ENCODE assay signal across 13 cellular contexts in the genomic region with DNA sequence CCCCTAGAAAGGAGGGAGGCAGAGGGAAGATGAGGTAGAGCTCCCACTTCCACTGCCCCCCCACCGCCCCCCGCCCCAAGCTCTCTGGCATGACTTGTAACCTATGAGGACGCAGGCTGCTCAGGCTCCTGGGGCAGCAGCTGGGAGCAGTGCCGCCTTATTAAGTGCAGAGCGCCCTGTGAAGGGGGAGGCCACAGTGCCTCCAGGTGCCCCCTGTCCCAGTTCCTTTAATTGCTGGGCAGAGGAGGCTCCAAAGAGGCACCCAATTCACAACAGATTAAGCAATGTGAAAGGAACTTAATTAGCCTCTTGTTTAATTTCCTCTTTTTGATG. TPM values are rescaled to one million over a fixed set of nuclear protein-coding genes. Genes with fewer than 3 reads are reported as not detected.
DNase-seq lines count a peak whose midpoint lies in the region; ATAC-seq and TF ChIP-seq lines count a peak whose summit lies in the region.
"Had no signal": no experiment of that assay in that cellular context is flagged by ENCODE, and none has a peak within 500 bp of the region (broad histone marks: within the 10 kb centered on the region; RNA-seq: fewer than 3 reads in every experiment).

No MANE protein-coding gene starts in this region.

- TF ChIP-seq CTCF in cardiac muscle cell (IDR thresholded peaks at IDR 0.05; ENCODE audit: low read depth, low read length) (no peak), transverse colon (IDR thresholded peaks at IDR 0.05) (no peak)

- H2AFZ ChIP-seq in neuronal stem cell (ENCODE audit: low read length), result no peak overlapping the region

- H3K4ac ChIP-seq in neuronal stem cell (ENCODE audit: low read length), result no peak overlapping the region

- H3K4me2 ChIP-seq in neuronal stem cell (ENCODE audit: insufficient read depth, low read length, poor library complexity, severe bottlenecking), result no peak overlapping the region

- in situ Hi-C loops in transverse colon (cut with MboI; ENCODE audit: low pct_ligation_motif_present in 1 of 4, low pct_unique_long_range_greater_than_20kb in 1 of 4, low sequenced_read_pairs in 3 of 4), result no loop called here

- H3K27ac ChIP-seq in cardiac muscle cell, result peak overlapping the region; percentile 81
- no peak overlapping the region for H3K27ac ChIP-seq in right cardiac atrium (ENCODE audit: low read length)
- peak overlapping the region; percentile 19 for H3K27ac ChIP-seq in cingulate gyrus (ENCODE audit: low read depth, low read length)
- H3K27ac ChIP-seq in transverse colon, result peak overlapping the region; percentile 89 to 92 (median 90)
- no peak overlapping the region for H3K27ac ChIP-seq in neuronal stem cell (replicated peaks; ENCODE audit: low read length)

- intact Hi-C loops in right cardiac atrium (cut with DNase I) (loop anchor here in 1 of 4 donors (5.0 kb wide), 1 partner anchor 33 kb away; a partner anchor contains a TSS), transverse colon (cut with DNase I; ENCODE audit: low total_unique reads) (no loop called here)

- H3K18ac ChIP-seq in neuronal stem cell (ENCODE audit: low read length), result no peak overlapping the region

- no peak overlapping the region for H3K23ac ChIP-seq in neuronal stem cell (ENCODE audit: low read depth, low read length, poor library complexity)

- H3K4me3 ChIP-seq in cardiac muscle cell (no peak overlapping the region), right cardiac atrium (ENCODE audit: low read length) (no peak overlapping the region), transverse colon (no peak overlapping the region), neuronal stem cell (ENCODE audit: low read length in 2 of 2) (no peak overlapping the region)
- H3K4me3 ChIP-seq: esophagus muscularis mucosa, SK-N-MC had no signal

- no peak for TF ChIP-seq POLR2A in transverse colon (IDR thresholded peaks at IDR 0.05)

- no peak overlapping the region for H3K9ac ChIP-seq in neuronal stem cell (ENCODE audit: low read depth, low read length, poor library complexity)

- no peak overlapping the region for H2BK12ac ChIP-seq in neuronal stem cell (ENCODE audit: low read length)

- 65% methylated on average over 5 of the region's 5 CpGs for WGBS in right cardiac atrium
- 7% methylated on average over 5 of the region's 5 CpGs; no CpG with 5 or more reads in 1 of the 2 donors for WGBS in transverse colon (ENCODE audit: low coverage in 1 of 2), 2 donors
- no CpG with 5 or more reads among the region's 5 CpGs for WGBS in neuronal stem cell (ENCODE audit: extremely low coverage in 2 of 2, insufficient read length in 2 of 2, insufficient replicate concordance in 1 of 2), 2 donors

- no peak overlapping the region for H2BK5ac ChIP-seq in neuronal stem cell (ENCODE audit: low read length)

- H3K36me3 ChIP-seq in cardiac muscle cell (peaks cover 26% of the 10 kb centered on the region), transverse colon (peaks cover 0 to 26% (median 13%) of the 10 kb centered on the region in 4 donors), neuronal stem cell (replicated peaks in 1 of 2; ENCODE audit: control insufficient read depth in 2 of 2, insufficient read depth in 2 of 2, low read length in 2 of 2) (peaks cover 13 to 34% of the 10 kb centered on the region in 2 donors)

- H3K4me1 ChIP-seq in cardiac muscle cell (ENCODE audit: low read depth) (peaks cover 14% of the 10 kb centered on the region), right cardiac atrium (ENCODE audit: control insufficient read depth, insufficient read depth, low read length) (peaks cover 18% of the 10 kb centered on the region), transverse colon (peaks cover 40 to 79% (median 67%) of the 10 kb centered on the region in 4 donors), neuronal stem cell (ENCODE audit: control insufficient read depth in 2 of 2, insufficient read depth in 1 of 2, low read depth in 1 of 2, low read length in 2 of 2) (peaks cover 5 to 14% of the 10 kb centered on the region in 2 donors)

- no peak overlapping the region for H3K14ac ChIP-seq in neuronal stem cell (ENCODE audit: low read length)

- H3K9me3 ChIP-seq in cardiac muscle cell (ENCODE audit: low read depth) (no peaks in the 10 kb centered on the region), right cardiac atrium (ENCODE audit: control insufficient read depth, low read length) (no peaks in the 10 kb centered on the region), transverse colon (no peaks in the 10 kb centered on the region), neuronal stem cell (replicated peaks in 1 of 2; ENCODE audit: control insufficient read depth in 2 of 2, insufficient read depth in 1 of 2, low read depth in 1 of 2, low read length in 2 of 2) (no peaks in the 10 kb centered on the region)
- H3K9me3 ChIP-seq: esophagus muscularis mucosa had no signal

- H3K79me1 ChIP-seq in neuronal stem cell (ENCODE audit: low read depth, low read length), result no peaks in the 10 kb centered on the region

- no peak overlapping the region for H4K8ac ChIP-seq in neuronal stem cell (ENCODE audit: low read depth, low read length)

- no peaks in the 10 kb centered on the region for H3K27me3 ChIP-seq in cardiac muscle cell
- H3K27me3 ChIP-seq in right cardiac atrium (ENCODE audit: control insufficient read depth, insufficient read depth), result no peaks in the 10 kb centered on the region
- H3K27me3 ChIP-seq in transverse colon, result no peaks in the 10 kb centered on the region
- H3K27me3 ChIP-seq in neuronal stem cell (ENCODE audit: control insufficient read depth in 3 of 3, insufficient read depth in 3 of 3, low read depth in 1 of 3, low read length in 3 of 3), result no peaks in the 10 kb centered on the region
- H3K27me3 ChIP-seq: esophagus muscularis mucosa had no signal

- H2AK5ac ChIP-seq in neuronal stem cell (ENCODE audit: low read depth, low read length), result no peak overlapping the region

- no peak for DNase-seq in cardiac muscle cell (ENCODE audit: low read depth in 1 of 2, low spot score in 1 of 2)
- DNase-seq in right cardiac atrium, result no peak
- peak; percentile 48 to 81 for DNase-seq in NOMO-1 (lab: John Stamatoyannopoulos, UW; ENCODE audit: unreplicated experiment in 2 of 2)
- DNase-seq in transverse colon, result no peak
- no peak for DNase-seq in nucleus accumbens (lab: John Stamatoyannopoulos, UW)
- DNase-seq in neuronal stem cell (ENCODE audit: low spot score), result no peak
- DNase-seq: activated gamma-delta T cell treated with Interleukin-2 at 50 U/mL for 16 hours, KBM-7 had no signal

- no peak for ATAC-seq in right cardiac atrium
- ATAC-seq in HG03342 (IDR thresholded peaks at IDR 0.05; ENCODE audit: unreplicated experiment), result no peak

- no peak overlapping the region for H2BK15ac ChIP-seq in neuronal stem cell (ENCODE audit: low read length)

- no peak overlapping the region for H4K91ac ChIP-seq in neuronal stem cell (ENCODE audit: low read depth, low read length, poor library complexity)

- H2BK120ac ChIP-seq in neuronal stem cell (ENCODE audit: low read depth, low read length), result no peak overlapping the region

- no peak for TF ChIP-seq EP300 in transverse colon (IDR thresholded peaks at IDR 0.05; ENCODE audit: low read depth)

RNA-seq across cellular contexts. Expression of a gene that starts 2.9 kb away (rescaled TPM):
- total RNA-seq in cardiac muscle cell (0.33 TPM in 1 of 2 replicates, not detected in the other), right cardiac atrium (not detected), transverse colon (10 to 100 TPM in 1 of 4 donors, 1 to 10 TPM in 2, under 1 TPM in 1; 0.80 to 11.6 (median 2.5) TPM)
- polyA plus RNA-seq in cardiac muscle cell (0.74 TPM in 1 of 2 replicates, not detected in the other), right cardiac atrium (not detected)
- polyA plus RNA-seq in neuronal stem cell (2013, experiment 1 of 2), result not detected
- polyA plus RNA-seq in neuronal stem cell (2013, experiment 2 of 2), result not detected
- total RNA-seq: esophagus muscularis mucosa, kidney epithelial cell had no signal

RNA-seq across cellular contexts. Expression of a gene that starts 10.1 kb away (rescaled TPM):
- total RNA-seq in cardiac muscle cell (61.0 and 86.4 TPM in 2 replicates), right cardiac atrium (10 to 100 TPM; 24.0 to 29.3 (median 28.8) TPM), transverse colon (100 to 1,000 TPM in 2 of 4 donors, 10 to 100 TPM in 2; 76.2 to 158 (median 98.7) TPM)
- polyA plus RNA-seq in cardiac muscle cell (26.6 and 31.5 TPM in 2 replicates), right cardiac atrium (20.0 TPM)
- polyA plus RNA-seq in neuronal stem cell (2013, experiment 1 of 2), result 41.1 TPM
- polyA plus RNA-seq in neuronal stem cell (2013, experiment 2 of 2), result 42.2 TPM

RNA-seq across cellular contexts. Expression of a gene that starts 33.2 kb away (rescaled TPM):
- total RNA-seq in cardiac muscle cell, result 29.1 and 48.7 TPM in 2 replicates
- 40.6 and 54.2 TPM in 2 replicates for polyA plus RNA-seq in cardiac muscle cell
- 10 to 100 TPM; 21.6 to 26.2 (median 22.5) TPM for total RNA-seq in right cardiac atrium
- polyA plus RNA-seq in right cardiac atrium, result 9.4 TPM
- 10 to 100 TPM in 3 of 4 donors, 1 to 10 TPM in 1; 6.4 to 23.7 (median 17.0) TPM for total RNA-seq in transverse colon
- 22.1 TPM for polyA plus RNA-seq in neuronal stem cell (2013, experiment 1 of 2)
- polyA plus RNA-seq in neuronal stem cell (2013, experiment 2 of 2), result 22.2 TPM

RNA-seq across cellular contexts. Expression of a gene that starts 34.0 kb away (rescaled TPM):
- total RNA-seq in cardiac muscle cell (89.4 and 126 TPM in 2 replicates), right cardiac atrium (10 to 100 TPM; 56.6 to 75.7 (median 66.7) TPM), transverse colon (100 to 1,000 TPM; 107 to 244 (median 169) TPM)
- polyA plus RNA-seq in cardiac muscle cell (38.6 and 54.9 TPM in 2 replicates), right cardiac atrium (34.9 TPM)
- polyA plus RNA-seq in neuronal stem cell (2013, experiment 1 of 2), result 55.4 TPM
- polyA plus RNA-seq in neuronal stem cell (2013, experiment 2 of 2), result 57.0 TPM

Comparison
In these comparisons a context has a peak if more than half of its experiments do, and no peak if none do; other contexts are left out.
1. H3K27ac ChIP-seq: peak in cardiac muscle cell (single experiment), cingulate gyrus (single experiment) and transverse colon (4 of 4); none in right cardiac atrium (single experiment) and neuronal stem cell (single experiment).
2. DNase-seq: peak in NOMO-1 (2 of 2); none in cardiac muscle cell (0 of 2), right cardiac atrium (0 of 3), transverse colon (single experiment), nucleus accumbens (0 of 56) and neuronal stem cell (single experiment).